In genomic region chr4:123398803-123399637, GRCh38 we compare ENCODE assay signal across 8 cellular contexts. TPM values are rescaled to one million over a fixed set of nuclear protein-coding genes. Genes with fewer than 3 reads are reported as not detected.
A peak's percentile ranks its signal among the peaks of the same experiment; 100 is the strongest.
DNase-seq lines count a peak whose midpoint lies in the region; ATAC-seq and TF ChIP-seq lines count a peak whose summit lies in the region.

No MANE protein-coding gene starts in this region.

- H3K36me3 ChIP-seq in HCT116 (ENCODE audit: control insufficient read depth in 1 of 2, insufficient read depth in 2 of 2, low read length in 2 of 2) (peaks cover 5% of the 10 kb centered on the region in 2 experiments; a peak in 2 of 4 replicates), lung (ENCODE audit: control insufficient read depth in 2 of 2, insufficient read depth in 2 of 2, low read length in 2 of 2) (peaks cover 11 to 13% of the 10 kb centered on the region in 2 donors)

- TF ChIP-seq CTCF in HCT116 (IDR thresholded peaks at IDR 0.05 in 2 of 3, conservative IDR thresholded peaks at IDR 0.05 in 1 of 3; ENCODE audit: borderline replicate concordance in 1 of 3, insufficient read depth in 1 of 3, low read depth in 2 of 3, low read length in 2 of 3), result no peak
- TF ChIP-seq CTCF in NB4 (IDR thresholded peaks at IDR 0.05; ENCODE audit: low read depth, low read length), result peak; percentile 22
- TF ChIP-seq CTCF in lung (IDR thresholded peaks at IDR 0.05; ENCODE audit: control extremely low read depth, extremely low read depth), result no peak

- H3K27ac ChIP-seq in HCT116 (ENCODE audit: low read depth, low read length) (peak overlapping the region; percentile 44; the same call in 1 of the 2 replicates), lung (ENCODE audit: low read depth in 1 of 2, low read length in 1 of 2) (peak overlapping the region; percentile 91 to 97)

- no peaks in the 10 kb centered on the region for H4K20me1 ChIP-seq in HCT116 (ENCODE audit: insufficient read depth)

- ATAC-seq in HCT116, result peak; percentile 32
- peak; percentile 13 for ATAC-seq in lung (ENCODE audit: insufficient read depth, low FRiP score)

- H3K4me1 ChIP-seq in HCT116 (ENCODE audit: control insufficient read depth in 1 of 2, insufficient read depth in 2 of 2, low read length in 2 of 2), result peaks cover 3 to 30% of the 10 kb centered on the region in 2 experiments; a peak in 3 of 4 replicates
- H3K4me1 ChIP-seq in lung (ENCODE audit: control insufficient read depth in 2 of 2, insufficient read depth in 2 of 2, low read length in 2 of 2), result peaks cover 0 to 6% of the 10 kb centered on the region in 2 donors

- peak overlapping the region; percentile 63 for H3K9ac ChIP-seq in HCT116 (ENCODE audit: low read length)

- RAD21 ChIA-PET in HCT116 (lab: Charles Lee; ENCODE audit: low non-redundant PET in 1 of 2, low total read pairs in 2 of 2, uncharacterized antibody in 2 of 2, unreplicated experiment in 2 of 2), result no interaction called here

- TF ChIP-seq POLR2A in HCT116 (IDR thresholded peaks at IDR 0.05; ENCODE audit: borderline replicate concordance, extremely low read depth, insufficient read depth, insufficient read length) (no peak), NB4 (IDR thresholded peaks at IDR 0.05; ENCODE audit: extremely low read depth, insufficient read length) (no peak)

- H3K9me2 ChIP-seq in HCT116 (ENCODE audit: insufficient read depth), result no peaks in the 10 kb centered on the region; the same call in 1 of the 2 replicates

- POLR2A ChIA-PET in HCT116 (lab: Charles Lee), result no interaction called here

- H3K79me2 ChIP-seq in HCT116 (ENCODE audit: insufficient read depth, low read length), result peaks cover 3% of the 10 kb centered on the region; the same call in 1 of the 2 replicates

- no TSS peak for BruUV-seq in HCT116 (replicated peaks; lab: Mats Ljungman, UMichigan)

- intact Hi-C loops in HCT116 (cut with micrococcal nuclease), result loop anchor here (10.0 kb wide), 1 partner anchor 716 kb away; no protein-coding TSS in a partner anchor

- H3K4me3 ChIP-seq in HCT116 (replicated peaks in 1 of 2; ENCODE audit: low read depth in 1 of 2, low read length in 2 of 2), result peak overlapping the region; percentile 60 to 74
- peak overlapping the region; percentile 92 for H3K4me3 ChIP-seq in NB4 (ENCODE audit: low read depth, low read length)
- peak overlapping the region; percentile 96 for H3K4me3 ChIP-seq in lung

- no peak for TF ChIP-seq RAD21 in HCT116 (IDR thresholded peaks at IDR 0.05; ENCODE audit: low read depth)

- CTCF ChIA-PET in HCT116 (lab: Charles Lee), result no interaction called here

- 0% methylated on average over 45 of the region's 45 CpGs for WGBS in lung, 2 donors

- peak overlapping the region; percentile 100 for H3K4me2 ChIP-seq in HCT116 (ENCODE audit: low read length)

- peak overlapping the region; percentile 69 for H2AFZ ChIP-seq in HCT116 (ENCODE audit: low read depth, low read length, poor library complexity, severe bottlenecking)

- DNase-seq in GM04504 (ENCODE audit: low read depth) (peak; percentile 49), HCT116 (ENCODE audit: low read depth, low spot score) (peak; percentile 12), NB4 (ENCODE audit: low read depth) (peak; percentile 86), dermis microvascular lymphatic vessel endothelial cell (ENCODE audit: low read depth in 2 of 2) (peak; percentile 80 to 84), lung (ENCODE audit: low spot score) (peak; percentile 60), SHP77 (lab: John Stamatoyannopoulos, UW) (no peak)
- peak; percentile 26 to 49 for DNase-seq in activated CD4-positive, alpha-beta T cell treated with anti-CD3 and anti-CD28 coated beads, Interleukin-2, amount 50 U/mL, for 24 hours (ENCODE audit: low read depth in 1 of 2, low spot score in 1 of 2)
- peak; percentile 8 to 13 for DNase-seq in stimulated activated CD8-positive, alpha-beta memory T cell treated with anti-CD3 and anti-CD28 coated beads, Interleukin-15, amount 100 ng/mL, for 4 hours (ENCODE audit: low read depth in 2 of 2)

- no peaks in the 10 kb centered on the region for H3K9me3 ChIP-seq in HCT116 (ENCODE audit: control insufficient read depth in 1 of 2, insufficient read depth in 1 of 2, low read depth in 1 of 2, low read length in 2 of 2)
- no peaks in the 10 kb centered on the region for H3K9me3 ChIP-seq in lung (ENCODE audit: control insufficient read depth in 2 of 2, insufficient read depth in 1 of 2, low read length in 1 of 2)

- H3K27me3 ChIP-seq in HCT116 (ENCODE audit: insufficient read depth, low read length), result no peaks in the 10 kb centered on the region
- no peaks in the 10 kb centered on the region for H3K27me3 ChIP-seq in lung (ENCODE audit: control insufficient read depth, insufficient read depth)

TF ChIP-seq in HCT116, 20 proteins besides CTCF, POLR2A, EP300 and RAD21:
- TF ChIP-seq FOSL1 (IDR thresholded peaks at IDR 0.05; ENCODE audit: low read depth), result no peak
- no peak for TF ChIP-seq MAX (IDR thresholded peaks at IDR 0.05)
- TF ChIP-seq ZBTB33 (IDR thresholded peaks at IDR 0.05; ENCODE audit: extremely low read depth, insufficient replicate concordance, low read length), result no peak
- TF ChIP-seq EZH2 (IDR thresholded peaks at IDR 0.05), result no peak

RNA-seq across cellular contexts. Expression of gene SPRY1, which starts 2.4 kb away (rescaled TPM):
- total RNA-seq in HCT116 (2021; ENCODE audit: unreplicated experiment) (4.8 TPM), dermis microvascular lymphatic vessel endothelial cell (20.4 and 29.7 TPM in 2 replicates), lung (100 to 1,000 TPM; 107 to 139 TPM)
- 4.8 and 6.4 TPM in 2 replicates for polyA plus RNA-seq in HCT116 (2012)
- polyA plus RNA-seq in lung, result 10 to 100 TPM; 35.3 to 39.8 TPM

Comparison
In these comparisons a context has a peak if more than half of its experiments do, and no peak if none do; other contexts are left out.
1. DNase-seq: peak in GM04504 (single experiment), HCT116 (single experiment), NB4 (single experiment), activated CD4-positive, alpha-beta T cell treated with anti-CD3 and anti-CD28 coated beads, Interleukin-2, amount 50 U/mL, for 24 hours (2 of 2), dermis microvascular lymphatic vessel endothelial cell (2 of 2), lung (single experiment) and stimulated activated CD8-positive, alpha-beta memory T cell treated with anti-CD3 and anti-CD28 coated beads, Interleukin-15, amount 100 ng/mL, for 4 hours (2 of 2); none in SHP77 (0 of 2).
2. Peak in every context shown above with its lines, with median percentiles within 50 percentile points of each other: H3K4me3 ChIP-seq.